ENCODE assay signal across 28 cellular contexts in genomic region chr1:33583567-33583966, GRCh38.
"Had no signal": no experiment of that assay in that cellular context is flagged by ENCODE, and none has a peak within 500 bp of the region (broad histone marks: within the 10 kb centered on the region; RNA-seq: fewer than 3 reads in every experiment).

No MANE protein-coding gene starts in this region.

- DNase-seq: activated B cell treated with CpG ODN at 0.5 μM for 24 hours; activated CD4-positive, alpha-beta T cell treated with anti-CD3 and anti-CD28 coated beads for 48 hours; activated CD4-positive, alpha-beta T cell treated with anti-CD3 and anti-CD28 coated beads, Interleukin-2, amount 50 U/mL, for 1 hour; activated CD4-positive, alpha-beta T cell treated with anti-CD3 and anti-CD28 coated beads, Interleukin-2, amount 50 U/mL, for 48 hours; activated CD8-positive, alpha-beta T cell treated with anti-CD3 and anti-CD28 coated beads for 36 hours; activated effector memory CD4-positive, alpha-beta T cell treated with Interleukin-2 at 50 U/mL for 16 hours; activated gamma-delta T cell treated with Interleukin-2 at 50 U/mL for 16 hours; activated naive CD4-positive, alpha-beta T cell treated with anti-CD3 and anti-CD28 coated beads, Interleukin-2, amount 50 U/mL, for 16 hours; activated naive CD4-positive, alpha-beta T cell treated with Interleukin-2 at 50 U/mL for 16 hours; activated T-cell treated with anti-CD3 and anti-CD28 coated beads, Interleukin-2, amount 50 U/mL, for 4 hours; amniotic stem cell; anterior cingulate cortex; brain microvascular endothelial cell; cerebellar nuclear complex; dorsolateral prefrontal cortex; effector CD4-positive, alpha-beta T cell; effector memory CD8-positive, alpha-beta T cell; erythroblast; foreskin keratinocyte; gastrocnemius medialis; glutamatergic neuron; heart left ventricle; T-cell; T-helper 17 cell; T1000; WERI-Rb-1 had no signal

- ATAC-seq: activated CD4-positive, CD25-positive, alpha-beta regulatory T cell treated with anti-CD3 and anti-CD28 coated beads, Interleukin-2, amount 50 U/mL, for 24 hours; activated CD8-positive, alpha-beta T cell treated with anti-CD3 and anti-CD28 coated beads for 36 hours; activated T-cell treated with anti-CD3 and anti-CD28 coated beads, Interleukin-2, amount 50 U/mL, for 4 hours; activated T-helper 17 cell treated with anti-CD3 and anti-CD28 coated beads, Interleukin-2, amount 50 U/mL, for 72 hours; effector memory CD8-positive, alpha-beta T cell; foreskin keratinocyte; gastrocnemius medialis; T-cell; T-helper 17 cell had no signal
